In the genomic region with DNA sequence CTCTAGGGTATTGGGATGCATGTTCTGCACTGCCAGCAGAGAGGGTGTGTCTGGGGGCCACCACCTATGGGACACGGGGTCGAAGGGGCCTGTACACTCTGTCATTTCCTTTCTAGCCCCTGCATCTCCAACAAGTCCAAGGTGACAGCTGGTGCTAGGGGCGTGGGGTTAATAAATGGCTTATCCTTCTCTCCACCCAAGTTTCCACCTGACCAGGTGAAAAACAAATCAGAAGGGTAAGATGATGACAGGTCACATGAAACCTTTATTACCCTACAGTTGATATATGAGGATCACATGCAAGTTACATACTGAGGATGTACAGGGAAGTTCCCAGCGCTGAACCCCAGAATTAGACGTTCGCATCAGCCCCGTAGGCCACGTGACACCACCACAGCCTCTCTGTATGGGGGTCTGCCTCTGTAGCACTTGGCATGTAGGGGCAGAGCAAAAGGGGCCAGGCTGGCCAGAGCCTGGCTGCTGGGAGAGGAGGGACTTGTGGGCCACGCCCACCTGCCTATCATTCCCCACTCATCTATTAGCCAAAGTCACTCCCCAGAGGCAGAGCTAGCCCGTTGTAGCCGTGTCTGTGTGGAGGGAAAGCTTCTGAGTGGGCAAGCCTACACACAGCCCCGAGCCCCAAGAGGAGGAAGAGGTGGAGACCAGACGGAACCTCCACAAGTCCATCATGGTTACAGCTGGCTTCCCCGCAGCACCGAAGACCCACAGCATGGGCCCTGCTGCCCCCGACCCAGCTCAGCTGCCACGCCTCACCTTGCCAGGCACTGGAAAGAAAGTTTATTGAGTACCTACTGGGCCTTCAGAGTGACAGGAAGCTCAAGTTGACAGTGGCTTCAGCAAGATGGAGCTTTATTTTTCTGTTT, we compare ENCODE assay signal across 1 cellular context.
TF ChIP-seq lines count a peak whose summit lies in the region.

No MANE protein-coding gene starts in this region.

TF ChIP-seq in GM23338, 12 proteins besides CTCF, POLR2A, EP300 and RAD21:
- TF ChIP-seq, protein P1, sequence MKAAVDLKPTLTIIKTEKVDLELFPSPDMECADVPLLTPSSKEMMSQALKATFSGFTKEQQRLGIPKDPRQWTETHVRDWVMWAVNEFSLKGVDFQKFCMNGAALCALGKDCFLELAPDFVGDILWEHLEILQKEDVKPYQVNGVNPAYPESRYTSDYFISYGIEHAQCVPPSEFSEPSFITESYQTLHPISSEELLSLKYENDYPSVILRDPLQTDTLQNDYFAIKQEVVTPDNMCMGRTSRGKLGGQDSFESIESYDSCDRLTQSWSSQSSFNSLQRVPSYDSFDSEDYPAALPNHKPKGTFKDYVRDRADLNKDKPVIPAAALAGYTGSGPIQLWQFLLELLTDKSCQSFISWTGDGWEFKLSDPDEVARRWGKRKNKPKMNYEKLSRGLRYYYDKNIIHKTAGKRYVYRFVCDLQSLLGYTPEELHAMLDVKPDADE (IDR thresholded peaks at IDR 0.05): no peak
- no peak for TF ChIP-seq NANOG (IDR thresholded peaks at IDR 0.05; ENCODE audit: borderline replicate concordance)
- no peak for TF ChIP-seq JUNB (IDR thresholded peaks at IDR 0.05; ENCODE audit: unreplicated experiment)
- no peak for TF ChIP-seq CREB1 (CRISPR knock-in tag; IDR thresholded peaks at IDR 0.05; ENCODE audit: low read depth)
- no peak for TF ChIP-seq EZH2phosphoT487 (IDR thresholded peaks at IDR 0.05; ENCODE audit: unreplicated experiment)
- TF ChIP-seq, protein P2, sequence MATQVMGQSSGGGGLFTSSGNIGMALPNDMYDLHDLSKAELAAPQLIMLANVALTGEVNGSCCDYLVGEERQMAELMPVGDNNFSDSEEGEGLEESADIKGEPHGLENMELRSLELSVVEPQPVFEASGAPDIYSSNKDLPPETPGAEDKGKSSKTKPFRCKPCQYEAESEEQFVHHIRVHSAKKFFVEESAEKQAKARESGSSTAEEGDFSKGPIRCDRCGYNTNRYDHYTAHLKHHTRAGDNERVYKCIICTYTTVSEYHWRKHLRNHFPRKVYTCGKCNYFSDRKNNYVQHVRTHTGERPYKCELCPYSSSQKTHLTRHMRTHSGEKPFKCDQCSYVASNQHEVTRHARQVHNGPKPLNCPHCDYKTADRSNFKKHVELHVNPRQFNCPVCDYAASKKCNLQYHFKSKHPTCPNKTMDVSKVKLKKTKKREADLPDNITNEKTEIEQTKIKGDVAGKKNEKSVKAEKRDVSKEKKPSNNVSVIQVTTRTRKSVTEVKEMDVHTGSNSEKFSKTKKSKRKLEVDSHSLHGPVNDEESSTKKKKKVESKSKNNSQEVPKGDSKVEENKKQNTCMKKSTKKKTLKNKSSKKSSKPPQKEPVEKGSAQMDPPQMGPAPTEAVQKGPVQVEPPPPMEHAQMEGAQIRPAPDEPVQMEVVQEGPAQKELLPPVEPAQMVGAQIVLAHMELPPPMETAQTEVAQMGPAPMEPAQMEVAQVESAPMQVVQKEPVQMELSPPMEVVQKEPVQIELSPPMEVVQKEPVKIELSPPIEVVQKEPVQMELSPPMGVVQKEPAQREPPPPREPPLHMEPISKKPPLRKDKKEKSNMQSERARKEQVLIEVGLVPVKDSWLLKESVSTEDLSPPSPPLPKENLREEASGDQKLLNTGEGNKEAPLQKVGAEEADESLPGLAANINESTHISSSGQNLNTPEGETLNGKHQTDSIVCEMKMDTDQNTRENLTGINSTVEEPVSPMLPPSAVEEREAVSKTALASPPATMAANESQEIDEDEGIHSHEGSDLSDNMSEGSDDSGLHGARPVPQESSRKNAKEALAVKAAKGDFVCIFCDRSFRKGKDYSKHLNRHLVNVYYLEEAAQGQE (IDR thresholded peaks at IDR 0.05; ENCODE audit: unreplicated experiment): no peak
- TF ChIP-seq, protein P3, sequence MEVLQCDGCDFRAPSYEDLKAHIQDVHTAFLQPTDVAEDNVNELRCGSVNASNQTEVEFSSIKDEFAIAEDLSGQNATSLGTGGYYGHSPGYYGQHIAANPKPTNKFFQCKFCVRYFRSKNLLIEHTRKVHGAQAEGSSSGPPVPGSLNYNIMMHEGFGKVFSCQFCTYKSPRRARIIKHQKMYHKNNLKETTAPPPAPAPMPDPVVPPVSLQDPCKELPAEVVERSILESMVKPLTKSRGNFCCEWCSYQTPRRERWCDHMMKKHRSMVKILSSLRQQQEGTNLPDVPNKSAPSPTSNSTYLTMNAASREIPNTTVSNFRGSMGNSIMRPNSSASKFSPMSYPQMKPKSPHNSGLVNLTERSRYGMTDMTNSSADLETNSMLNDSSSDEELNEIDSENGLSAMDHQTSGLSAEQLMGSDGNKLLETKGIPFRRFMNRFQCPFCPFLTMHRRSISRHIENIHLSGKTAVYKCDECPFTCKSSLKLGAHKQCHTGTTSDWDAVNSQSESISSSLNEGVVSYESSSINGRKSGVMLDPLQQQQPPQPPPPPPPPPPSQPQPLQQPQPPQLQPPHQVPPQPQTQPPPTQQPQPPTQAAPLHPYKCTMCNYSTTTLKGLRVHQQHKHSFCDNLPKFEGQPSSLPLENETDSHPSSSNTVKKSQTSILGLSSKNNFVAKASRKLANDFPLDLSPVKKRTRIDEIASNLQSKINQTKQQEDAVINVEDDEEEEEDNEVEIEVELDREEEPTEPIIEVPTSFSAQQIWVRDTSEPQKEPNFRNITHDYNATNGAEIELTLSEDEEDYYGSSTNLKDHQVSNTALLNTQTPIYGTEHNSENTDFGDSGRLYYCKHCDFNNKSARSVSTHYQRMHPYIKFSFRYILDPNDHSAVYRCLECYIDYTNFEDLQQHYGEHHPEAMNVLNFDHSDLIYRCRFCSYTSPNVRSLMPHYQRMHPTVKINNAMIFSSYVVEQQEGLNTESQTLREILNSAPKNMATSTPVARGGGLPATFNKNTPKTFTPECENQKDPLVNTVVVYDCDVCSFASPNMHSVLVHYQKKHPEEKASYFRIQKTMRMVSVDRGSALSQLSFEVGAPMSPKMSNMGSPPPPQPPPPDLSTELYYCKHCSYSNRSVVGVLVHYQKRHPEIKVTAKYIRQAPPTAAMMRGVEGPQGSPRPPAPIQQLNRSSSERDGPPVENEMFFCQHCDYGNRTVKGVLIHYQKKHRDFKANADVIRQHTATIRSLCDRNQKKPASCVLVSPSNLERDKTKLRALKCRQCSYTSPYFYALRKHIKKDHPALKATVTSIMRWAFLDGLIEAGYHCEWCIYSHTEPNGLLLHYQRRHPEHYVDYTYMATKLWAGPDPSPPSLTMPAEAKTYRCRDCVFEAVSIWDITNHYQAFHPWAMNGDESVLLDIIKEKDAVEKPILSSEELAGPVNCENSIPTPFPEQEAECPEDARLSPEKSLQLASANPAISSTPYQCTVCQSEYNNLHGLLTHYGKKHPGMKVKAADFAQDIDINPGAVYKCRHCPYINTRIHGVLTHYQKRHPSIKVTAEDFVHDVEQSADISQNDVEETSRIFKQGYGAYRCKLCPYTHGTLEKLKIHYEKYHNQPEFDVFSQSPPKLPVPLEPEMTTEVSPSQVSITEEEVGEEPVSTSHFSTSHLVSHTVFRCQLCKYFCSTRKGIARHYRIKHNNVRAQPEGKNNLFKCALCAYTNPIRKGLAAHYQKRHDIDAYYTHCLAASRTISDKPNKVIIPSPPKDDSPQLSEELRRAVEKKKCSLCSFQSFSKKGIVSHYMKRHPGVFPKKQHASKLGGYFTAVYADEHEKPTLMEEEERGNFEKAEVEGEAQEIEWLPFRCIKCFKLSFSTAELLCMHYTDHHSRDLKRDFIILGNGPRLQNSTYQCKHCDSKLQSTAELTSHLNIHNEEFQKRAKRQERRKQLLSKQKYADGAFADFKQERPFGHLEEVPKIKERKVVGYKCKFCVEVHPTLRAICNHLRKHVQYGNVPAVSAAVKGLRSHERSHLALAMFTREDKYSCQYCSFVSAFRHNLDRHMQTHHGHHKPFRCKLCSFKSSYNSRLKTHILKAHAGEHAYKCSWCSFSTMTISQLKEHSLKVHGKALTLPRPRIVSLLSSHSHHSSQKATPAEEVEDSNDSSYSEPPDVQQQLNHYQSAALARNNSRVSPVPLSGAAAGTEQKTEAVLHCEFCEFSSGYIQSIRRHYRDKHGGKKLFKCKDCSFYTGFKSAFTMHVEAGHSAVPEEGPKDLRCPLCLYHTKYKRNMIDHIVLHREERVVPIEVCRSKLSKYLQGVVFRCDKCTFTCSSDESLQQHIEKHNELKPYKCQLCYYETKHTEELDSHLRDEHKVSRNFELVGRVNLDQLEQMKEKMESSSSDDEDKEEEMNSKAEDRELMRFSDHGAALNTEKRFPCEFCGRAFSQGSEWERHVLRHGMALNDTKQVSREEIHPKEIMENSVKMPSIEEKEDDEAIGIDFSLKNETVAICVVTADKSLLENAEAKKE (CRISPR knock-in tag; IDR thresholded peaks at IDR 0.05): no peak
- no peak for TF ChIP-seq STAT1 (IDR thresholded peaks at IDR 0.05; ENCODE audit: unreplicated experiment)
- no peak for TF ChIP-seq POLR2AphosphoS5 (IDR thresholded peaks at IDR 0.05; ENCODE audit: low read depth)
- TF ChIP-seq ZNF331 (CRISPR knock-in tag; IDR thresholded peaks at IDR 0.05; ENCODE audit: low read depth): no peak
- no peak for TF ChIP-seq ZNF114 (CRISPR knock-in tag; IDR thresholded peaks at IDR 0.05)
- no peak for TF ChIP-seq EZH2 (IDR thresholded peaks at IDR 0.05; ENCODE audit: low read depth, unreplicated experiment)
